ENCODE assay signal across 18 cellular contexts in the genomic region with DNA sequence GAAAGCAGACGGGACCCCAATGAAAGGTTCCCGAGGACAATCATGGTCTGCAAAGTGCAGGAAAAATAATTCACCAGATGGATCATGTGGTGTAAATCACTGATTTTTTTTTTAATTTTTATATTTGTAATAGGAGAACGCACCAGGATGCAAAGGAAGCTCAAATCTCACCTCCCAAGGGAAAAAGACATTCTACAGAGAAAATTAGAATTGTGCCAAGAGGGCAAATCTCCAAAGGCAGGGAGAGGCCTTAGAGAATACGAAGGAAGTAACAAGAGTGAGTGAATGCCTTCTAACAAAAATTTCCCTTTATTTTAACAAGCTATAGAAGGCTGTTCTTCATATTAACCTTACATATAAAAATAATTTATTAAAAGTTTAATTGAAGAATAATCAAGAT.
A peak's percentile ranks its signal among the peaks of the same experiment; 100 is the strongest.
DNase-seq lines count a peak whose midpoint lies in the region; ATAC-seq and TF ChIP-seq lines count a peak whose summit lies in the region.
"Had no signal": no experiment of that assay in that cellular context is flagged by ENCODE, and none has a peak within 500 bp of the region (broad histone marks: within the 10 kb centered on the region; RNA-seq: fewer than 3 reads in every experiment).

No MANE protein-coding gene starts in this region.

- H3K4me3 Mint-ChIP-seq in activated naive CD4-positive, alpha-beta T cell treated with anti-CD3 and anti-CD28 coated beads for 36 hours: no peak overlapping the region
- H3K4me3 Mint-ChIP-seq in CD4-positive, alpha-beta T cell: no peak overlapping the region
- no peak overlapping the region for H3K4me3 Mint-ChIP-seq in T-helper 17 cell

- H3K36me3 ChIP-seq in SJCRH30: no peaks in the 10 kb centered on the region
- H3K36me3 ChIP-seq: HAP-1 had no signal

- peaks cover 7% of the 10 kb centered on the region for H3K36me3 Mint-ChIP-seq in activated naive CD4-positive, alpha-beta T cell treated with anti-CD3 and anti-CD28 coated beads for 36 hours (ENCODE audit: low read depth)
- H3K36me3 Mint-ChIP-seq in CD4-positive, alpha-beta T cell (ENCODE audit: low read depth): peaks cover 45% of the 10 kb centered on the region
- H3K36me3 Mint-ChIP-seq in T-helper 17 cell (ENCODE audit: low read depth): peaks cover 2% of the 10 kb centered on the region

- no peaks in the 10 kb centered on the region for H3K27me3 Mint-ChIP-seq in activated naive CD4-positive, alpha-beta T cell treated with anti-CD3 and anti-CD28 coated beads for 36 hours (ENCODE audit: low read depth)
- no peaks in the 10 kb centered on the region for H3K27me3 Mint-ChIP-seq in CD4-positive, alpha-beta T cell
- H3K27me3 Mint-ChIP-seq in T-helper 17 cell: no peaks in the 10 kb centered on the region

- no peak for ATAC-seq in CD4-positive, alpha-beta T cell (ENCODE audit: poor library complexity)
- ATAC-seq in T-helper 17 cell (no peak), esophagus mucosa (no peak)

- POLR2A ChIA-PET in CD4-positive, alpha-beta T cell (lab: Charles Lee): interaction anchor here (1.0 to 29.8 kb wide), 5 partner anchors 10 to 83 kb away, joined by 3 to 754 read pairs (median 5); partner anchors contain the start of gene ANKRD44

- no peaks in the 10 kb centered on the region for H3K4me1 ChIP-seq in SJCRH30
- H3K4me1 ChIP-seq: HAP-1 had no signal

- no peak for DNase-seq in activated naive CD4-positive, alpha-beta T cell treated with anti-CD3 and anti-CD28 coated beads for 36 hours
- DNase-seq in activated naive CD4-positive, alpha-beta T cell treated with anti-CD3 and anti-CD28 coated beads, Interleukin-2, amount 50 U/mL, for 16 hours: no peak
- no peak for DNase-seq in CD4-positive, alpha-beta T cell
- DNase-seq in T-helper 17 cell: no peak
- peak; percentile 23 for DNase-seq in fibroblast of the conjunctiva (ENCODE audit: low read depth)
- no peak for DNase-seq in MV-4-11 (lab: John Stamatoyannopoulos, UW)
- DNase-seq in SJCRH30: no peak
- DNase-seq: AML-193; DMS53; Karpas-422; MM.1S; NCI-H187 treated with DMSO at 0.1 percent for 48 hours; NCI-H526 treated with DMSO at 0.1 percent for 48 hours; NK-92 treated with Interleukin-12 subunit alpha and Interleukin-12 subunit beta, amount 100 ng/mL, for 24 hours; OCI-M1; RPMI8226 had no signal

- H3K27ac ChIP-seq in CD4-positive, alpha-beta T cell (ENCODE audit: low read depth, low read length): no peak overlapping the region
- no peak overlapping the region for H3K27ac ChIP-seq in SJCRH30

- no peaks in the 10 kb centered on the region for H3K9me3 ChIP-seq in CD4-positive, alpha-beta T cell (ENCODE audit: control insufficient read depth, low read length)
- H3K9me3 ChIP-seq in T-helper 17 cell (ENCODE audit: control insufficient read depth, low read length, poor library complexity, severe bottlenecking): no peaks in the 10 kb centered on the region
- no peaks in the 10 kb centered on the region for H3K9me3 ChIP-seq in SJCRH30 (replicated peaks)
- H3K9me3 ChIP-seq: HAP-1 had no signal

- peak overlapping the region; percentile 44 for H3K27ac Mint-ChIP-seq in activated naive CD4-positive, alpha-beta T cell treated with anti-CD3 and anti-CD28 coated beads for 36 hours
- peak overlapping the region; percentile 81 for H3K27ac Mint-ChIP-seq in CD4-positive, alpha-beta T cell
- H3K27ac Mint-ChIP-seq in T-helper 17 cell: peak overlapping the region; percentile 97

- intact Hi-C loops in activated naive CD4-positive, alpha-beta T cell treated with anti-CD3 and anti-CD28 coated beads for 36 hours (cut with micrococcal nuclease): loop anchor here (1.0 to 10.0 kb wide), 4 partner anchors 13 to 1685 kb away; partner anchors contain the start of gene PGAP1
- intact Hi-C loops in CD4-positive, alpha-beta T cell (cut with DNase I, micrococcal nuclease): loop anchor here in 1 of 2 experiments (2.0 kb wide), 1 partner anchor 17 kb away; no protein-coding TSS in a partner anchor

- H3K9me3 Mint-ChIP-seq in activated naive CD4-positive, alpha-beta T cell treated with anti-CD3 and anti-CD28 coated beads for 36 hours: no peaks in the 10 kb centered on the region
- H3K9me3 Mint-ChIP-seq in CD4-positive, alpha-beta T cell: no peaks in the 10 kb centered on the region

- H3K4me3 ChIP-seq in SJCRH30: no peak overlapping the region
- H3K4me3 ChIP-seq: HAP-1 had no signal

- H3K27me3 ChIP-seq in CD4-positive, alpha-beta T cell (ENCODE audit: control insufficient read depth, insufficient read depth, low read length): no peaks in the 10 kb centered on the region
- H3K27me3 ChIP-seq in SJCRH30: no peaks in the 10 kb centered on the region

- H3K4me1 Mint-ChIP-seq in activated naive CD4-positive, alpha-beta T cell treated with anti-CD3 and anti-CD28 coated beads for 36 hours (ENCODE audit: low read depth): peaks cover 90% of the 10 kb centered on the region
- peaks cover 87% of the 10 kb centered on the region for H3K4me1 Mint-ChIP-seq in CD4-positive, alpha-beta T cell (ENCODE audit: low read depth)
- H3K4me1 Mint-ChIP-seq in T-helper 17 cell: peaks cover 50% of the 10 kb centered on the region

- CTCF ChIA-PET in activated naive CD4-positive, alpha-beta T cell treated with anti-CD3 and anti-CD28 coated beads for 36 hours (lab: Charles Lee): interaction anchor here (0.9 kb wide), 1 partner anchor 29 kb away, joined by 4 read pairs; no protein-coding TSS in a partner anchor
- CTCF ChIA-PET in CD4-positive, alpha-beta T cell (lab: Charles Lee): interaction anchor here (1.0 to 1.5 kb wide), 4 partner anchors 14 to 36 kb away, joined by 3 to 4 read pairs (median 3); no protein-coding TSS in a partner anchor

- TF ChIP-seq CTCF in CD4-positive, alpha-beta T cell (IDR thresholded peaks at IDR 0.05): no peak

Comparison
In these comparisons a context has a peak if more than half of its experiments do, and no peak if none do; other contexts are left out.
1. H3K27ac Mint-ChIP-seq: peak in every context shown above with its lines; median percentile 97 in T-helper 17 cell; 81 in CD4-positive, alpha-beta T cell; 44 in activated naive CD4-positive, alpha-beta T cell treated with anti-CD3 and anti-CD28 coated beads for 36 hours.